28 cellular contexts compared by ENCODE assay signal in the genomic region with DNA sequence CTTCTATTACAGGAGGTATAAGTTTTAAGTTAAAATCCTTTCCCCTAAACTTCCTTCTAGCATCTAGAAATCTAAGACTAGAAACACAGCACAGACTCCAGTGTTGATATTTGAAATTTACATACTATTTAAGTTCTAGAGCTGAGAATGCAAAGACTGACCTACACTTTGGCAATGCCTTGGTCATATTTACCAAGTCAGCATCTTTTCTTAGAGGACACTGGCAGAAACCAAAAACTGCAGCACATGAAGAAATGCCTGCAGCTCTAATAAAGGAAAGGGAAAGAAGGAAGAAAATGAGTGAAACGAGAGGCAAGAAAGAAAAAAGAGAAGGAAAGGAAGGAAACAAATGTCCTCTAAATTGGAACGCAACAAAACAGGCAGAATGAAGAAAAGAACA.
"Had no signal": no experiment of that assay in that cellular context is flagged by ENCODE, and none has a peak within 500 bp of the region (broad histone marks: within the 10 kb centered on the region; RNA-seq: fewer than 3 reads in every experiment).

No MANE protein-coding gene starts in this region.

- H3K36me3 ChIP-seq: colonic mucosa, esophagus muscularis mucosa, esophagus squamous epithelium, gastrocnemius medialis, gastroesophageal sphincter, heart left ventricle, heart right ventricle had no signal

- FAIRE-seq: colon, endometrium, endothelial cell of umbilical vein, frontal cortex had no signal

- H3K27me3 ChIP-seq: colonic mucosa, dorsolateral prefrontal cortex, esophagus muscularis mucosa, esophagus squamous epithelium, gastrocnemius medialis, gastroesophageal sphincter, heart right ventricle had no signal

- H3K27ac ChIP-seq: colonic mucosa, coronary artery, dorsolateral prefrontal cortex, epithelial cell of prostate, esophagus muscularis mucosa, esophagus squamous epithelium, foreskin keratinocyte, gastrocnemius medialis, gastroesophageal sphincter, heart left ventricle, heart right ventricle had no signal

- H3K4me3 ChIP-seq: colonic mucosa, coronary artery, dorsolateral prefrontal cortex, esophagus muscularis mucosa, esophagus squamous epithelium, gastrocnemius medialis, gastroesophageal sphincter, heart left ventricle, heart right ventricle had no signal

- H3K4me1 ChIP-seq: colonic mucosa, esophagus muscularis mucosa, esophagus squamous epithelium, foreskin keratinocyte, gastrocnemius medialis, gastroesophageal sphincter had no signal

- DNase-seq: colonic mucosa; cortex of kidney; dermis blood vessel endothelial cell; dorsolateral prefrontal cortex; effector CD4-positive, alpha-beta T cell; effector CD8-positive, alpha-beta T cell; effector memory CD4-positive, alpha-beta T cell; effector memory CD8-positive, alpha-beta T cell; endodermal cell; erythroblast; esophagus squamous epithelium; foreskin fibroblast; foreskin keratinocyte; foreskin melanocyte; gastrocnemius medialis; glutamatergic neuron; head of caudate nucleus; heart left ventricle; heart right ventricle had no signal

- H3K9me3 ChIP-seq: colonic mucosa, esophagus muscularis mucosa, esophagus squamous epithelium, gastrocnemius medialis, gastroesophageal sphincter, heart left ventricle, heart right ventricle had no signal

- ATAC-seq: effector memory CD8-positive, alpha-beta T cell; esophagus mucosa; foreskin keratinocyte; gastrocnemius medialis; gastroesophageal sphincter; heart left ventricle; heart right ventricle had no signal
